In the genomic region with DNA sequence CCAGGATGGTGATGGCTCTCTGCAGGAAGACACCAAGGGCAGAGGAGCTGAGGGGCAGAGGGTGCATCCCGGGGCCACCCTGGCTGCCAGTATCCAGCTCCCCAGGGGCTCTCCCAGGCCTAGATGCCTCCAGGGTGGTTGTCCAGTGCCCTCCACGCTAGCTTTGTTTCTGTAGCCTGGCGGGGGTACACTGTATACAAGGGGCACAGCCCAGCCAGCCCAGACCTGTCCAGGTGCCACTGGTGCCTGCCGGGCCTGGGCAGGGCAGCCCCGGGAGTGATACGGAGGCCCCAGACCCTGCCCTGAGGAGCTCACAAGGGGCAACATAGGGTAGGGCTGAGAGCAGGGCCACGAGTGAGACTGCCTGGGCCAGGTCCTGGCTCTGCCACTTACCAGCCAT, we compare ENCODE assay signal across 25 cellular contexts. TPM values are rescaled to one million over a fixed set of nuclear protein-coding genes. Genes with fewer than 3 reads are reported as not detected.
A peak's percentile ranks its signal among the peaks of the same experiment; 100 is the strongest.
DNase-seq lines count a peak whose midpoint lies in the region; ATAC-seq and TF ChIP-seq lines count a peak whose summit lies in the region.
"Had no signal": no experiment of that assay in that cellular context is flagged by ENCODE, and none has a peak within 500 bp of the region (broad histone marks: within the 10 kb centered on the region; RNA-seq: fewer than 3 reads in every experiment).

No MANE protein-coding gene starts in this region.

- POLR2A ChIA-PET in HEK293T (lab: Yijun Ruan, JAX): no interaction called here

- no peaks in the 10 kb centered on the region for H3K79me1 ChIP-seq in mesenchymal stem cell (replicated peaks; ENCODE audit: low read length, poor library complexity, severe bottlenecking)

- no peak overlapping the region for H2BK15ac ChIP-seq in mesenchymal stem cell (ENCODE audit: low read depth, poor library complexity, severe bottlenecking)

- no peaks in the 10 kb centered on the region for H3F3A ChIP-seq in OCI-LY1 (ENCODE audit: insufficient read depth, low read length)

- WGBS in mesenchymal stem cell: 78% methylated on average over 7 of the region's 7 CpGs
- WGBS in thyroid gland, 2 donors: 95 to 100% methylated on average over 1 to 5 of the region's 7 CpGs

- intact Hi-C loops in Right ventricle myocardium superior (cut with DNase I) (no loop called here), upper lobe of right lung (cut with DNase I) (no loop called here), thyroid gland (cut with DNase I) (no loop called here)

- H3K4me1 ChIP-seq in right atrium auricular region (no peaks in the 10 kb centered on the region), OCI-LY1 (ENCODE audit: insufficient read depth, low read length, severe bottlenecking) (peaks cover 34% of the 10 kb centered on the region), mesenchymal stem cell (ENCODE audit: control insufficient read depth, insufficient read depth, low read depth, low read length) (no peaks in the 10 kb centered on the region), upper lobe of right lung (no peaks in the 10 kb centered on the region), thyroid gland (no peaks in the 10 kb centered on the region)
- H3K4me1 ChIP-seq: BE2C had no signal

- no peaks in the 10 kb centered on the region for H3K27me3 ChIP-seq in right atrium auricular region
- H3K27me3 ChIP-seq in OCI-LY1 (ENCODE audit: insufficient read depth, low read length): no peaks in the 10 kb centered on the region
- H3K27me3 ChIP-seq in mesenchymal stem cell (ENCODE audit: control insufficient read depth in 1 of 2, insufficient read depth in 1 of 2, low read length in 2 of 2): no peaks in the 10 kb centered on the region
- no peaks in the 10 kb centered on the region for H3K27me3 ChIP-seq in upper lobe of right lung
- H3K27me3 ChIP-seq in thyroid gland: no peaks in the 10 kb centered on the region
- H3K27me3 ChIP-seq: BE2C; BLaER1 treated with 17β-estradiol and CSF1 and Interleukin-3, amounts not matched to agents 10 nM and 100 nM had no signal

- H3K27ac ChIP-seq in right atrium auricular region (no peak overlapping the region), OCI-LY1 (ENCODE audit: low read depth, low read length, poor library complexity, severe bottlenecking) (peak overlapping the region; percentile 69), mesenchymal stem cell (ENCODE audit: low read length, poor library complexity, severe bottlenecking) (no peak overlapping the region), upper lobe of right lung (no peak overlapping the region), thyroid gland (no peak overlapping the region)
- H3K27ac ChIP-seq: A549; BLaER1 treated with 17β-estradiol and CSF1 and Interleukin-3, amounts not matched to agents 10 nM and 100 nM; GM23248 had no signal

- no peak overlapping the region for H2BK120ac ChIP-seq in mesenchymal stem cell (ENCODE audit: low read depth, low read length)

- no peak overlapping the region for H3K18ac ChIP-seq in mesenchymal stem cell (ENCODE audit: low read depth in 1 of 2, low read length in 2 of 2)

- H2AFZ ChIP-seq in OCI-LY1 (ENCODE audit: low read length) (no peak overlapping the region), mesenchymal stem cell (ENCODE audit: low read depth, low read length) (no peak overlapping the region)
- H2AFZ ChIP-seq: GM23248 had no signal

- H3K23ac ChIP-seq in mesenchymal stem cell (ENCODE audit: low read length in 2 of 2): no peak overlapping the region

- no peaks in the 10 kb centered on the region for H3K9me3 ChIP-seq in right atrium auricular region
- no peaks in the 10 kb centered on the region for H3K9me3 ChIP-seq in OCI-LY1 (ENCODE audit: low read length)
- no peaks in the 10 kb centered on the region for H3K9me3 ChIP-seq in mesenchymal stem cell (ENCODE audit: control insufficient read depth, low read length)
- no peaks in the 10 kb centered on the region for H3K9me3 ChIP-seq in upper lobe of right lung
- H3K9me3 ChIP-seq in thyroid gland: no peaks in the 10 kb centered on the region
- H3K9me3 ChIP-seq: A549; BE2C; BLaER1 treated with 17β-estradiol and CSF1 and Interleukin-3, amounts not matched to agents 10 nM and 100 nM had no signal

- H2BK12ac ChIP-seq in mesenchymal stem cell (ENCODE audit: low read length in 2 of 2): no peak overlapping the region

- no peak overlapping the region for H3K9ac ChIP-seq in OCI-LY1 (ENCODE audit: low read length)
- H3K9ac ChIP-seq in mesenchymal stem cell (ENCODE audit: low read length): no peak overlapping the region
- H3K9ac ChIP-seq: BLaER1 treated with 17β-estradiol and CSF1 and Interleukin-3, amounts not matched to agents 10 nM and 100 nM; GM23248 had no signal

- H4K91ac ChIP-seq in mesenchymal stem cell (ENCODE audit: low read length): peak overlapping the region; percentile 3

- no peak overlapping the region for H4K8ac ChIP-seq in mesenchymal stem cell (ENCODE audit: low read length)

- no peak for TF ChIP-seq POLR2A in thyroid gland (IDR thresholded peaks at IDR 0.05)

- H2BK5ac ChIP-seq in mesenchymal stem cell (ENCODE audit: low read depth, low read length, poor library complexity, severe bottlenecking): no peak overlapping the region

- H3K4me3 ChIP-seq in right atrium auricular region (no peak overlapping the region), OCI-LY1 (ENCODE audit: low read depth, low read length, poor library complexity, severe bottlenecking) (no peak overlapping the region), mesenchymal stem cell (ENCODE audit: insufficient read depth in 1 of 2, low read depth in 1 of 2, low read length in 2 of 2) (no peak overlapping the region), upper lobe of right lung (no peak overlapping the region), thyroid gland (replicated peaks in 1 of 3) (no peak overlapping the region)
- H3K4me3 ChIP-seq: A549; BLaER1 treated with 17β-estradiol and CSF1 and Interleukin-3, amounts not matched to agents 10 nM and 100 nM; GM12878; GM23248 had no signal

- H3K36me3 ChIP-seq in right atrium auricular region: peaks cover 19% of the 10 kb centered on the region
- H3K36me3 ChIP-seq in OCI-LY1 (ENCODE audit: insufficient read depth, low read length): no peaks in the 10 kb centered on the region
- H3K36me3 ChIP-seq in mesenchymal stem cell (ENCODE audit: control insufficient read depth in 1 of 2, insufficient read depth in 2 of 2, low read depth in 1 of 2, low read length in 2 of 2): peaks cover 24 to 29% of the 10 kb centered on the region in 2 experiments
- H3K36me3 ChIP-seq in upper lobe of right lung: peaks cover 8% of the 10 kb centered on the region
- H3K36me3 ChIP-seq in thyroid gland: no peaks in the 10 kb centered on the region
- H3K36me3 ChIP-seq: BE2C had no signal

- DNase-seq in Right ventricle myocardium superior (peak; percentile 2), right atrium auricular region (ENCODE audit: low spot score) (no peak), mesenchymal stem cell (no peak), upper lobe of right lung (no peak), thyroid gland (no peak), NCI-H2196 treated with DMSO at 0.1 percent for 48 hours (lab: John Stamatoyannopoulos, UW; ENCODE audit: unreplicated experiment) (no peak), HEK293T (ENCODE audit: extremely low spot score) (no peak)
- DNase-seq: 8988T; ACHN; AML-193; BE2C; CD4-positive, alpha-beta T cell; DMS 273 treated with DMSO at 0.1 percent for 48 hours; DMS79; EL; GDM1; GM23248; H9; HFFc6 had no signal

- H4K20me1 ChIP-seq in OCI-LY1 (ENCODE audit: insufficient read depth, low read length): no peaks in the 10 kb centered on the region
- H4K20me1 ChIP-seq: BLaER1 treated with 17β-estradiol and CSF1 and Interleukin-3, amounts not matched to agents 10 nM and 100 nM had no signal

- no peak overlapping the region for H3K14ac ChIP-seq in mesenchymal stem cell (ENCODE audit: low read length in 2 of 2)

- no peak overlapping the region for H2AK5ac ChIP-seq in mesenchymal stem cell (ENCODE audit: low read length, severe bottlenecking)

- H3K79me2 ChIP-seq in OCI-LY1 (ENCODE audit: insufficient read depth, low read length): no peaks in the 10 kb centered on the region

- H3K4ac ChIP-seq in mesenchymal stem cell (ENCODE audit: low read depth in 1 of 2, low read length in 2 of 2): no peak overlapping the region

- ATAC-seq in Right ventricle myocardium superior (ENCODE audit: poor library complexity) (no peak), upper lobe of right lung (peak; percentile 19)
- ATAC-seq: A549, GM12878, HCT116 had no signal

- no peaks in the 10 kb centered on the region for H3K9me2 ChIP-seq in OCI-LY1 (ENCODE audit: low read depth, low read length)

- CTCF ChIA-PET in HEK293T (lab: Yijun Ruan, JAX): no interaction called here

- H3K4me2 ChIP-seq in OCI-LY1 (ENCODE audit: low read length) (no peak overlapping the region), mesenchymal stem cell (ENCODE audit: low read length, poor library complexity, severe bottlenecking) (no peak overlapping the region)
- H3K4me2 ChIP-seq: A549; BLaER1 treated with 17β-estradiol and CSF1 and Interleukin-3, amounts not matched to agents 10 nM and 100 nM had no signal

- TF ChIP-seq CTCF in right atrium auricular region (IDR thresholded peaks at IDR 0.05) (no peak), OCI-LY1 (IDR thresholded peaks at IDR 0.05; ENCODE audit: low read length) (no peak), upper lobe of right lung (IDR thresholded peaks at IDR 0.05) (no peak), thyroid gland (IDR thresholded peaks at IDR 0.05) (no peak)

TF ChIP-seq in HEK293T, 16 proteins besides CTCF, POLR2A, EP300 and RAD21 (continues in another document):
- TF ChIP-seq CTBP1 (IDR thresholded peaks at IDR 0.05; ENCODE audit: borderline replicate concordance): no peak
- TF ChIP-seq ELF4 (IDR thresholded peaks at IDR 0.05): no peak
- no peak for TF ChIP-seq TARDBP (IDR thresholded peaks at IDR 0.05)
- TF ChIP-seq FOXM1 (IDR thresholded peaks at IDR 0.05; ENCODE audit: borderline replicate concordance): no peak
- no peak for TF ChIP-seq LEF1 (IDR thresholded peaks at IDR 0.05; ENCODE audit: borderline replicate concordance)

RNA-seq across cellular contexts. Expression of a gene that starts 14.6 kb away (rescaled TPM):
- total RNA-seq in Right ventricle myocardium superior (1.0 TPM), right atrium auricular region (1 to 10 TPM in 1 of 2 donors, under 1 TPM in 1; 0.51 to 2.8 TPM), upper lobe of right lung (0.26 TPM), thyroid gland (1 to 10 TPM in 3 of 4 donors, under 1 TPM in 1; 0.11 to 1.2 (median 1.0) TPM)
- polyA plus RNA-seq in mesenchymal stem cell (2013, experiment 1 of 2): 0.22 TPM
- 0.21 TPM for polyA plus RNA-seq in mesenchymal stem cell (2013, experiment 2 of 2)
- polyA plus RNA-seq: CD14-positive monocyte had no signal

RNA-seq across cellular contexts. Expression of a gene that starts 37.0 kb away (rescaled TPM):
- total RNA-seq in Right ventricle myocardium superior (4.0 TPM), right atrium auricular region (1 to 10 TPM; 1.8 to 3.2 TPM), upper lobe of right lung (2.9 TPM), thyroid gland (1 to 10 TPM; 2.9 to 5.3 (median 4.0) TPM)
- 0.48 TPM for polyA plus RNA-seq in mesenchymal stem cell (2013, experiment 1 of 2)
- 0.51 TPM for polyA plus RNA-seq in mesenchymal stem cell (2013, experiment 2 of 2)
- polyA plus RNA-seq: CD14-positive monocyte had no signal
